1 cellular context compared by ENCODE assay signal in the genomic region with DNA sequence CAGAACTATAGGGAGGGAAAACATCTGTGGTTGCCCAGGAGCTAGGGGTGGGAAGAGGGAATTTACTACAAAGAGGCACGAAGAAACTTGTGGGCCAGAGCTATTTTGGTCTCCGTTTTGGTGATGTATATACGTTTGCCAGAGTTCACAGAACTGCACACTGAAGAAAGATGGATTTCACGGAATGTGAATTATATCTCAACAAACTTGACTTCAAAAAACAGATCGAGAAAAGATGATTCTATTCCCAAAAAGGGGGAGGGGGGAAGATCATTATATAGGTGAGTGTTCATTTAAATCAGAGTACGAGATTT.
TF ChIP-seq lines count a peak whose summit lies in the region.

No MANE protein-coding gene starts in this region.

TF ChIP-seq in A549, 52 proteins besides CTCF, POLR2A, EP300 and RAD21 (continued from another document):
- TF ChIP-seq, protein P1, sequence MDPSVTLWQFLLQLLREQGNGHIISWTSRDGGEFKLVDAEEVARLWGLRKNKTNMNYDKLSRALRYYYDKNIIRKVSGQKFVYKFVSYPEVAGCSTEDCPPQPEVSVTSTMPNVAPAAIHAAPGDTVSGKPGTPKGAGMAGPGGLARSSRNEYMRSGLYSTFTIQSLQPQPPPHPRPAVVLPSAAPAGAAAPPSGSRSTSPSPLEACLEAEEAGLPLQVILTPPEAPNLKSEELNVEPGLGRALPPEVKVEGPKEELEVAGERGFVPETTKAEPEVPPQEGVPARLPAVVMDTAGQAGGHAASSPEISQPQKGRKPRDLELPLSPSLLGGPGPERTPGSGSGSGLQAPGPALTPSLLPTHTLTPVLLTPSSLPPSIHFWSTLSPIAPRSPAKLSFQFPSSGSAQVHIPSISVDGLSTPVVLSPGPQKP (IDR thresholded peaks at IDR 0.05; ENCODE audit: low read depth, low read length), result no peak
- TF ChIP-seq USF2 (IDR thresholded peaks at IDR 0.05) (no peak), JUNB (IDR thresholded peaks at IDR 0.05) (no peak), KDM5A (IDR thresholded peaks at IDR 0.05) (no peak), HMGXB4 (CRISPR knock-in tag; IDR thresholded peaks at IDR 0.05; ENCODE audit: borderline replicate concordance) (no peak), KDM1A (IDR thresholded peaks at IDR 0.05; ENCODE audit: low read depth) (no peak)
